ENCODE assay signal across 8 cellular contexts in genomic region chr7:101602484-101603241, GRCh38. TPM values are rescaled to one million over a fixed set of nuclear protein-coding genes. Genes with fewer than 3 reads are reported as not detected.
DNase-seq lines count a peak whose midpoint lies in the region; ATAC-seq lines count a peak whose summit lies in the region.

No MANE protein-coding gene starts in this region.

- CTCF ChIA-PET in activated CD8-positive, alpha-beta memory T cell treated with anti-CD3 and anti-CD28 coated beads, Interleukin-2, amount 10 ng/mL, durations not matched to agents 7 days and 5 days (lab: Charles Lee), result interaction anchor here (0.6 to 1.8 kb wide), 19 partner anchors 10 to 670 kb away, joined by 3 to 7 read pairs (median 3); no protein-coding TSS in a partner anchor

- H3K27me3 Mint-ChIP-seq in activated CD8-positive, alpha-beta memory T cell treated with anti-CD3 and anti-CD28 coated beads, Interleukin-2, amount 10 ng/mL, durations not matched to agents 7 days and 5 days, result no peaks in the 10 kb centered on the region

- DNase-seq in Caki2 (ENCODE audit: low read depth) (peak; percentile 58), NOMO-1 treated with DMSO at 0.1 percent for 48 hours (lab: John Stamatoyannopoulos, UW; ENCODE audit: unreplicated experiment) (peak; percentile 62), epidermal melanocyte (ENCODE audit: insufficient read length, low spot score) (peak; percentile 45), myocyte (ENCODE audit: low read depth) (peak; percentile 92)
- peak; percentile 75 for DNase-seq in activated CD8-positive, alpha-beta memory T cell treated with anti-CD3 and anti-CD28 coated beads, Interleukin-2, amount 10 ng/mL, durations not matched to agents 7 days and 5 days
- peak; percentile 88 for DNase-seq in stimulated activated CD8-positive, alpha-beta memory T cell treated with anti-CD3 and anti-CD28 coated beads, Interleukin-4, amount 100 ng/mL, for 48 hours

- H3K36me3 Mint-ChIP-seq in activated CD8-positive, alpha-beta memory T cell treated with anti-CD3 and anti-CD28 coated beads, Interleukin-2, amount 10 ng/mL, durations not matched to agents 7 days and 5 days, result no peaks in the 10 kb centered on the region

- ATAC-seq in HG02642 (IDR thresholded peaks at IDR 0.05; ENCODE audit: poor library complexity, unreplicated experiment) (peak; percentile 71), HG02981 (IDR thresholded peaks at IDR 0.05; ENCODE audit: unreplicated experiment) (no peak)
- peak; percentile 82 for ATAC-seq in activated CD8-positive, alpha-beta memory T cell treated with anti-CD3 and anti-CD28 coated beads, Interleukin-2, amount 10 ng/mL, durations not matched to agents 7 days and 5 days

- no peaks in the 10 kb centered on the region for H3K9me3 Mint-ChIP-seq in activated CD8-positive, alpha-beta memory T cell treated with anti-CD3 and anti-CD28 coated beads, Interleukin-2, amount 10 ng/mL, durations not matched to agents 7 days and 5 days (ENCODE audit: low read depth)

- no peak overlapping the region for H3K27ac Mint-ChIP-seq in activated CD8-positive, alpha-beta memory T cell treated with anti-CD3 and anti-CD28 coated beads, Interleukin-2, amount 10 ng/mL, durations not matched to agents 7 days and 5 days

- no peaks in the 10 kb centered on the region for H3K4me1 Mint-ChIP-seq in activated CD8-positive, alpha-beta memory T cell treated with anti-CD3 and anti-CD28 coated beads, Interleukin-2, amount 10 ng/mL, durations not matched to agents 7 days and 5 days

- no peak overlapping the region for H3K4me3 Mint-ChIP-seq in activated CD8-positive, alpha-beta memory T cell treated with anti-CD3 and anti-CD28 coated beads, Interleukin-2, amount 10 ng/mL, durations not matched to agents 7 days and 5 days

- in situ Hi-C loops in Caki2 (cut with HindIII; ENCODE audit: low pct_unique_long_range_greater_than_20kb, low sequenced_read_pairs), result no loop called here

RNA-seq across cellular contexts. Expression of gene MYL10, which starts 26.4 kb away (rescaled TPM):
- not detected in 2 replicates for total RNA-seq in Caki2 (2014; rRNA removed; shearing (Covaris generic); ENCODE audit: low replicate concordance)
- not detected for total RNA-seq in activated CD8-positive, alpha-beta memory T cell treated with anti-CD3 and anti-CD28 coated beads, Interleukin-2, amount 10 ng/mL, durations not matched to agents 7 days and 5 days
- total RNA-seq in myocyte, result 0.31 TPM in 1 of 2 replicates, not detected in the other
- 2.9 TPM for polyA plus RNA-seq in myocyte (2012)
